1 cellular context compared by ENCODE assay signal in genomic region chr6:145067430-145067829, GRCh38.
TF ChIP-seq lines count a peak whose summit lies in the region.

No MANE protein-coding gene starts in this region.

TF ChIP-seq in IMR-90, 13 proteins besides CTCF, POLR2A, EP300 and RAD21:
- TF ChIP-seq, protein P1, sequence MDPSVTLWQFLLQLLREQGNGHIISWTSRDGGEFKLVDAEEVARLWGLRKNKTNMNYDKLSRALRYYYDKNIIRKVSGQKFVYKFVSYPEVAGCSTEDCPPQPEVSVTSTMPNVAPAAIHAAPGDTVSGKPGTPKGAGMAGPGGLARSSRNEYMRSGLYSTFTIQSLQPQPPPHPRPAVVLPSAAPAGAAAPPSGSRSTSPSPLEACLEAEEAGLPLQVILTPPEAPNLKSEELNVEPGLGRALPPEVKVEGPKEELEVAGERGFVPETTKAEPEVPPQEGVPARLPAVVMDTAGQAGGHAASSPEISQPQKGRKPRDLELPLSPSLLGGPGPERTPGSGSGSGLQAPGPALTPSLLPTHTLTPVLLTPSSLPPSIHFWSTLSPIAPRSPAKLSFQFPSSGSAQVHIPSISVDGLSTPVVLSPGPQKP (IDR thresholded peaks at IDR 0.05; ENCODE audit: borderline replicate concordance, low read depth, low read length), result no peak
- TF ChIP-seq MXI1 (IDR thresholded peaks at IDR 0.05; ENCODE audit: borderline replicate concordance, low read depth, low read length), result no peak
- no peak for TF ChIP-seq MAFK (IDR thresholded peaks at IDR 0.05; ENCODE audit: low read depth, low read length)
- TF ChIP-seq SMC3 (IDR thresholded peaks at IDR 0.05; ENCODE audit: low read depth, low read length), result no peak
- no peak for TF ChIP-seq FOS (IDR thresholded peaks at IDR 0.05; ENCODE audit: low read depth, low read length)
- TF ChIP-seq CEBPB (IDR thresholded peaks at IDR 0.05; ENCODE audit: low read depth, low read length), result no peak
- TF ChIP-seq, protein P2, sequence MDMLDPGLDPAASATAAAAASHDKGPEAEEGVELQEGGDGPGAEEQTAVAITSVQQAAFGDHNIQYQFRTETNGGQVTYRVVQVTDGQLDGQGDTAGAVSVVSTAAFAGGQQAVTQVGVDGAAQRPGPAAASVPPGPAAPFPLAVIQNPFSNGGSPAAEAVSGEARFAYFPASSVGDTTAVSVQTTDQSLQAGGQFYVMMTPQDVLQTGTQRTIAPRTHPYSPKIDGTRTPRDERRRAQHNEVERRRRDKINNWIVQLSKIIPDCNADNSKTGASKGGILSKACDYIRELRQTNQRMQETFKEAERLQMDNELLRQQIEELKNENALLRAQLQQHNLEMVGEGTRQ (IDR thresholded peaks at IDR 0.05; ENCODE audit: low read depth, low read length), result no peak
- TF ChIP-seq RFX5 (IDR thresholded peaks at IDR 0.05; ENCODE audit: low read depth, low read length), result no peak
- TF ChIP-seq MAZ (IDR thresholded peaks at IDR 0.05; ENCODE audit: borderline replicate concordance, low read depth, low read length), result no peak
- TF ChIP-seq NFE2L2 (IDR thresholded peaks at IDR 0.05; ENCODE audit: low read depth, low read length), result no peak
- TF ChIP-seq BHLHE40 (IDR thresholded peaks at IDR 0.05; ENCODE audit: low read depth, low read length), result no peak
- no peak for TF ChIP-seq CHD1 (IDR thresholded peaks at IDR 0.05; ENCODE audit: low read depth, low read length)
- no peak for TF ChIP-seq RCOR1 (IDR thresholded peaks at IDR 0.05; ENCODE audit: insufficient replicate concordance, low read length)
